ENCODE assay signal across 17 cellular contexts in the genomic region with DNA sequence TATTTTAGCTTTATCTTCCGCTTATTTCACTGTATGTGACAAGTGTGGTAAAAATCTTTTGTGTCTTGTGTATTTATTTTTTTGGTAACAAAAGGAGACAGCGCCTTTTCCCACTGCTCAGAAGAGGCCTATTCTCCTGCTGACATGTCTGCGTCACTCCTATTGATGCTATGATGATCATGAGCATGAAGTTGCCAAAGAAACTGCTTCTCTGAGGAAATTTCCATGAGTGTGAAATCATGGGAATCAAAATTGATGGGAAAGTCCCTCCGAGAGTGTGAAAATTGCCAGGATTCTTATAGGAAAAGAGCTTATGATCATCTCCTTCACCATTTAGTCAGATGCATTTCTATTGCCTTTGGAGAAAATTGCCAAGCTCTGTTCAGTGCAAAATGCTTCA. TPM values are rescaled to one million over a fixed set of nuclear protein-coding genes. Genes with fewer than 3 reads are reported as not detected.
DNase-seq lines count a peak whose midpoint lies in the region; TF ChIP-seq lines count a peak whose summit lies in the region.
"Had no signal": no experiment of that assay in that cellular context is flagged by ENCODE, and none has a peak within 500 bp of the region (broad histone marks: within the 10 kb centered on the region; RNA-seq: fewer than 3 reads in every experiment).

No MANE protein-coding gene starts in this region.

- H3K9me2 ChIP-seq in neural cell (ENCODE audit: insufficient read depth, low read length) = no peaks in the 10 kb centered on the region

- H3K36me3 Mint-ChIP-seq in CD14-positive monocyte = no peaks in the 10 kb centered on the region

- H3K9me3 Mint-ChIP-seq in CD14-positive monocyte = peaks cover 0 to 3% (median 0%) of the 10 kb centered on the region in 7 donors

- no peak overlapping the region for H3K9ac ChIP-seq in neural cell (ENCODE audit: low read length)

- no peaks in the 10 kb centered on the region for H3K9me3 ChIP-seq in neural cell (ENCODE audit: low read length)

- TF ChIP-seq CTCF in CD14-positive monocyte (IDR thresholded peaks at IDR 0.05) (no peak), dorsolateral prefrontal cortex (IDR thresholded peaks at IDR 0.05 in 54 of 56, conservative IDR thresholded peaks at IDR 0.05 in 2 of 56; ENCODE audit: low read depth in 1 of 56, partially characterized antibody in 56 of 56) (no peak), neural cell (IDR thresholded peaks at IDR 0.05; ENCODE audit: poor library complexity, severe bottlenecking) (no peak)

- peak; percentile 64 for TF ChIP-seq EP300 in neural cell (conservative IDR thresholded peaks at IDR 0.05; ENCODE audit: poor library complexity, severe bottlenecking)

- H3K4me1 Mint-ChIP-seq in CD14-positive monocyte = peaks cover 81% of the 10 kb centered on the region

- H3K27me3 Mint-ChIP-seq in CD14-positive monocyte (ENCODE audit: low read depth in 3 of 3) = peaks cover 0 to 1% (median 0%) of the 10 kb centered on the region in 3 donors

- no peak overlapping the region for H3K4me2 ChIP-seq in neural cell (ENCODE audit: low read length)

- TF ChIP-seq RAD21 in neural cell (conservative IDR thresholded peaks at IDR 0.05) = no peak

- peak overlapping the region; percentile 82 to 93 (median 88) for H3K27ac Mint-ChIP-seq in CD14-positive monocyte

- H3K4me3 Mint-ChIP-seq in CD14-positive monocyte = peak overlapping the region in 1 of 2 donors; percentile 9

- DNase-seq in CD14-positive monocyte (ENCODE audit: low spot score) (no peak), dorsolateral prefrontal cortex (no peak), substantia nigra (lab: John Stamatoyannopoulos, UW) (peak in 1 of 49 donors; percentile 34), occipital lobe (lab: John Stamatoyannopoulos, UW) (no peak), glomerular visceral epithelial cell (ENCODE audit: extremely low spot score) (no peak)
- no peak for DNase-seq in activated CD4-positive, CD25-positive, alpha-beta regulatory T cell (lab: John Stamatoyannopoulos, UW)
- DNase-seq: 8988T; DMS53; GDM1; NCI-H1092 treated with DMSO at 0.1 percent for 48 hours; NCI-H1436 treated with DMSO at 0.1 percent for 48 hours; NCI-H2029; NCI-H510A treated with DMSO at 0.1 percent for 48 hours; NCI-H774; NK-92 treated with Interleukin-12 subunit alpha and Interleukin-12 subunit beta, amount 100 ng/mL, for 24 hours had no signal

- H2AFZ ChIP-seq in neural cell (ENCODE audit: low read depth, low read length) = no peak overlapping the region

- no peak overlapping the region for H3K4me3 ChIP-seq in dorsolateral prefrontal cortex
- H3K4me3 ChIP-seq in neural cell (ENCODE audit: low read length) = no peak overlapping the region

- no peaks in the 10 kb centered on the region for H3K36me3 ChIP-seq in neural cell (ENCODE audit: insufficient read depth, low read length)

- H4K20me1 ChIP-seq in neural cell (ENCODE audit: insufficient read depth) = no peaks in the 10 kb centered on the region

- intact Hi-C loops in CD14-positive monocyte (cut with micrococcal nuclease) = loop anchor here (5.0 kb wide), 3 partner anchors 35 to 95 kb away; partner anchors contain the start of genes CXCR4 (in 1 of the 2) and DARS1 (in 1 of the 2)
- intact Hi-C loops in dorsolateral prefrontal cortex (cut with DNase I) = no loop called here

- no peaks in the 10 kb centered on the region for H3K27me3 ChIP-seq in dorsolateral prefrontal cortex
- no peaks in the 10 kb centered on the region for H3K27me3 ChIP-seq in neural cell (ENCODE audit: insufficient read depth, low read depth, low read length)

- H3F3A ChIP-seq in neural cell (ENCODE audit: insufficient read depth, low read length, poor library complexity, severe bottlenecking) = peaks cover 4% of the 10 kb centered on the region

- H3K27ac ChIP-seq in dorsolateral prefrontal cortex (peak overlapping the region in 57 of 59 donors; percentile 16 to 94 (median 74)), neural cell (ENCODE audit: low read length) (peak overlapping the region; percentile 10), substantia nigra (ENCODE audit: low read depth, low read length, poor library complexity, severe bottlenecking) (peak overlapping the region; percentile 69)
- H3K27ac ChIP-seq: C4-2B had no signal

- H3K79me2 ChIP-seq in neural cell (replicated peaks; ENCODE audit: insufficient read depth, low read length) = no peaks in the 10 kb centered on the region

TF ChIP-seq in neural cell, 6 proteins besides CTCF, POLR2A, EP300 and RAD21:
- TF ChIP-seq MXI1 (conservative IDR thresholded peaks at IDR 0.05; ENCODE audit: poor library complexity, severe bottlenecking) = no peak
- peak; percentile 40 for TF ChIP-seq POLR2AphosphoS5 (IDR thresholded peaks at IDR 0.05)
- TF ChIP-seq REST (IDR thresholded peaks at IDR 0.05; ENCODE audit: borderline replicate concordance) = peak; percentile 99
- no peak for TF ChIP-seq SMC3 (conservative IDR thresholded peaks at IDR 0.05; ENCODE audit: poor library complexity)

RNA-seq across cellular contexts. Expression of gene DARS1, which starts 36.5 kb away (rescaled TPM):
- 10 to 100 TPM; 46.2 to 53.0 TPM for polyA plus RNA-seq in CD14-positive monocyte
- total RNA-seq in dorsolateral prefrontal cortex = 10 to 100 TPM; 30.3 to 79.7 (median 46.5) TPM
- 37.9 and 38.7 TPM in 2 replicates for polyA plus RNA-seq in neural cell
- 33.8 and 44.1 TPM in 2 replicates for polyA minus RNA-seq in neural cell
- total RNA-seq in occipital lobe = 68.0 TPM

Comparison
In these comparisons a context has a peak if more than half of its experiments do, and no peak if none do; other contexts are left out.
1. H3K27ac ChIP-seq: peak in every context shown above with its lines; median percentile 74 in dorsolateral prefrontal cortex; 69 in substantia nigra; 10 in neural cell.
2. intact Hi-C loops: an anchor here in CD14-positive monocyte (5.0 kb wide); none called in dorsolateral prefrontal cortex.